Comparison of ENCODE assay signal across 14 cellular contexts in genomic region chr13:40492511-40492910, GRCh38.
DNase-seq lines count a peak whose midpoint lies in the region; ATAC-seq and TF ChIP-seq lines count a peak whose summit lies in the region.
"Had no signal": no experiment of that assay in that cellular context is flagged by ENCODE, and none has a peak within 500 bp of the region (broad histone marks: within the 10 kb centered on the region; RNA-seq: fewer than 3 reads in every experiment).

No MANE protein-coding gene starts in this region.

- peak overlapping the region in 5 of 7 donors; percentile 19 to 93 (median 53) for H3K27ac Mint-ChIP-seq in CD4-positive, alpha-beta memory T cell
- H3K27ac Mint-ChIP-seq in naive thymus-derived CD8-positive, alpha-beta T cell: peak overlapping the region; percentile 87 to 96 (median 90)
- no peak overlapping the region for H3K27ac Mint-ChIP-seq in type B pancreatic cell

- ATAC-seq in heart left ventricle: peak; percentile 92 to 94 (median 94)
- ATAC-seq in naive thymus-derived CD8-positive, alpha-beta T cell: no peak

- H3K27me3 Mint-ChIP-seq in CD4-positive, alpha-beta memory T cell: no peaks in the 10 kb centered on the region
- H3K27me3 Mint-ChIP-seq in naive thymus-derived CD8-positive, alpha-beta T cell: no peaks in the 10 kb centered on the region
- peaks cover 3% of the 10 kb centered on the region for H3K27me3 Mint-ChIP-seq in type B pancreatic cell

- H3K4me3 ChIP-seq in BLaER1 (no peak overlapping the region), heart left ventricle (no peak overlapping the region)
- H3K4me3 ChIP-seq in CD4-positive, alpha-beta memory T cell (ENCODE audit: low read length in 2 of 2): no peak overlapping the region

- H3K27ac ChIP-seq in BLaER1: no peak overlapping the region; the same call in 1 of the 2 replicates
- H3K27ac ChIP-seq in CD4-positive, alpha-beta memory T cell (ENCODE audit: low read depth, low read length): no peak overlapping the region
- peak overlapping the region in 4 of 12 donors; percentile 2 to 48 (median 36) for H3K27ac ChIP-seq in heart left ventricle

- H3K27me3 ChIP-seq in BLaER1 (no peaks in the 10 kb centered on the region), heart left ventricle (no peaks in the 10 kb centered on the region)
- H3K27me3 ChIP-seq in CD4-positive, alpha-beta memory T cell (ENCODE audit: insufficient read depth, low read length): no peaks in the 10 kb centered on the region

- peaks cover 0 to 1% (median 0%) of the 10 kb centered on the region in 8 donors for H3K9me3 Mint-ChIP-seq in CD4-positive, alpha-beta memory T cell
- peaks cover 0 to 2% (median 0%) of the 10 kb centered on the region in 9 donors for H3K9me3 Mint-ChIP-seq in naive thymus-derived CD8-positive, alpha-beta T cell
- H3K9me3 Mint-ChIP-seq in type B pancreatic cell: no peaks in the 10 kb centered on the region
- H3K9me3 Mint-ChIP-seq: CD8-positive, alpha-beta memory T cell had no signal

- H3K36me3 ChIP-seq in BLaER1 (no peaks in the 10 kb centered on the region), heart left ventricle (no peaks in the 10 kb centered on the region)
- H3K36me3 ChIP-seq in CD4-positive, alpha-beta memory T cell (ENCODE audit: insufficient read depth, low read length): no peaks in the 10 kb centered on the region

- no peak overlapping the region for H3K9ac ChIP-seq in BLaER1

- POLR2A ChIA-PET in CD4-positive, alpha-beta memory T cell (lab: Charles Lee; ENCODE audit: partially characterized antibody): interaction anchor here (0.6 to 4.6 kb wide), 2 partner anchors 8 to 12 kb away, joined by 3 to 60 read pairs; no protein-coding TSS in a partner anchor
- POLR2A ChIA-PET in naive thymus-derived CD8-positive, alpha-beta T cell (lab: Charles Lee): interaction anchor here (0.7 to 5.4 kb wide), 2 partner anchors 8 to 16 kb away, joined by 3 to 63 read pairs; no protein-coding TSS in a partner anchor

- DNase-seq in CD4-positive, alpha-beta memory T cell: no peak
- peak; percentile 48 to 87 (median 76) for DNase-seq in heart left ventricle
- DNase-seq in naive thymus-derived CD8-positive, alpha-beta T cell: no peak
- no peak for DNase-seq in ureter (ENCODE audit: low spot score)
- no peak for DNase-seq in NCI-H2196 (lab: John Stamatoyannopoulos, UW; ENCODE audit: unreplicated experiment)
- DNase-seq in type B pancreatic cell (ENCODE audit: extremely low spot score, unreplicated experiment): no peak
- DNase-seq: CD8-positive, alpha-beta memory T cell; DMS79; HCEC 1CT; NCI-H1048; NCI-H146; NCI-H2081; NCI-H524 had no signal

- peak overlapping the region; percentile 36 for H3K4me2 ChIP-seq in BLaER1

- peaks cover 67 to 97% (median 84%) of the 10 kb centered on the region in 4 donors for H3K4me1 Mint-ChIP-seq in CD4-positive, alpha-beta memory T cell
- peaks cover 52 to 97% (median 95%) of the 10 kb centered on the region in 4 donors for H3K4me1 Mint-ChIP-seq in naive thymus-derived CD8-positive, alpha-beta T cell
- peaks cover 31% of the 10 kb centered on the region for H3K4me1 Mint-ChIP-seq in type B pancreatic cell (ENCODE audit: unreplicated experiment)

- CTCF ChIA-PET in CD4-positive, alpha-beta memory T cell (lab: Charles Lee; ENCODE audit: partially characterized antibody): interaction anchor here (1.5 kb wide), 1 partner anchor 424 kb away, joined by 4 read pairs; no protein-coding TSS in a partner anchor

- TF ChIP-seq CTCF in heart left ventricle (IDR thresholded peaks at IDR 0.05) (no peak), type B pancreatic cell (conservative IDR thresholded peaks at IDR 0.05) (no peak)

- H3K9me3 ChIP-seq in BLaER1 (no peaks in the 10 kb centered on the region), heart left ventricle (no peaks in the 10 kb centered on the region)
- no peaks in the 10 kb centered on the region for H3K9me3 ChIP-seq in CD4-positive, alpha-beta memory T cell (ENCODE audit: control insufficient read depth in 1 of 2, low read length in 2 of 2)

- intact Hi-C loops in CD4-positive, alpha-beta memory T cell (cut with micrococcal nuclease): no loop called here
- intact Hi-C loops in heart left ventricle (cut with DNase I): loop anchor here in 1 of 10 donors (5.0 to 10.0 kb wide), 2 partner anchors 45 to 72 kb away; no protein-coding TSS in a partner anchor

- peaks cover 29% of the 10 kb centered on the region for H3K4me1 ChIP-seq in BLaER1
- H3K4me1 ChIP-seq in CD4-positive, alpha-beta memory T cell (ENCODE audit: insufficient read depth, low read length): peaks cover 81% of the 10 kb centered on the region
- peaks cover 0 to 29% (median 16%) of the 10 kb centered on the region in 12 donors for H3K4me1 ChIP-seq in heart left ventricle

- H4K20me1 ChIP-seq in BLaER1: no peaks in the 10 kb centered on the region

- peaks cover 0 to 1% of the 10 kb centered on the region in 2 donors for H3K36me3 Mint-ChIP-seq in CD4-positive, alpha-beta memory T cell
- no peaks in the 10 kb centered on the region for H3K36me3 Mint-ChIP-seq in naive thymus-derived CD8-positive, alpha-beta T cell
- H3K36me3 Mint-ChIP-seq in type B pancreatic cell: no peaks in the 10 kb centered on the region
- H3K36me3 Mint-ChIP-seq: CD8-positive, alpha-beta memory T cell had no signal

- H3K4me3 Mint-ChIP-seq in CD4-positive, alpha-beta memory T cell: no peak overlapping the region
- peak overlapping the region in 4 of 10 donors; percentile 18 to 54 (median 25) for H3K4me3 Mint-ChIP-seq in naive thymus-derived CD8-positive, alpha-beta T cell
- H3K4me3 Mint-ChIP-seq in type B pancreatic cell: no peak overlapping the region

- 53 to 70% (median 55%) methylated on average over 6 to 9 of the region's 9 CpGs for WGBS in heart left ventricle, 4 donors

- no peak for TF ChIP-seq POLR2A in heart left ventricle (IDR thresholded peaks at IDR 0.05)

Comparison
In these comparisons a context has a peak if more than half of its experiments do, and no peak if none do; other contexts are left out.
1. DNase-seq: peak in heart left ventricle (5 of 5); none in CD4-positive, alpha-beta memory T cell (0 of 5), naive thymus-derived CD8-positive, alpha-beta T cell (0 of 10), ureter (single experiment), NCI-H2196 (single experiment) and type B pancreatic cell (single experiment).
2. ATAC-seq: peak in heart left ventricle (4 of 4); none in naive thymus-derived CD8-positive, alpha-beta T cell (0 of 2).